ENCODE assay signal across 1 cellular context in genomic region chr19:1131718-1132552, GRCh38.
TF ChIP-seq lines count a peak whose summit lies in the region.

No MANE protein-coding gene starts in this region.

TF ChIP-seq in SK-N-SH, 30 proteins besides CTCF, POLR2A, EP300 and RAD21 (continued from another document):
- no peak for TF ChIP-seq REST (IDR thresholded peaks at IDR 0.05; ENCODE audit: low read depth, low read length)
- TF ChIP-seq MEF2A (IDR thresholded peaks at IDR 0.05; ENCODE audit: borderline replicate concordance, low read depth) = no peak
- TF ChIP-seq YY1 (IDR thresholded peaks at IDR 0.05; ENCODE audit: low read depth) = no peak
- TF ChIP-seq RFX5 (IDR thresholded peaks at IDR 0.05; ENCODE audit: low read length) = no peak
- no peak for TF ChIP-seq SMC3 (IDR thresholded peaks at IDR 0.05; ENCODE audit: low read depth, low read length)
- TF ChIP-seq NRF1 (IDR thresholded peaks at IDR 0.05; ENCODE audit: low read depth, low read length) = no peak
- TF ChIP-seq PBX3 (IDR thresholded peaks at IDR 0.05) = no peak
- no peak for TF ChIP-seq RXRA (IDR thresholded peaks at IDR 0.05; ENCODE audit: borderline replicate concordance, low read depth)
